In the genomic region with DNA sequence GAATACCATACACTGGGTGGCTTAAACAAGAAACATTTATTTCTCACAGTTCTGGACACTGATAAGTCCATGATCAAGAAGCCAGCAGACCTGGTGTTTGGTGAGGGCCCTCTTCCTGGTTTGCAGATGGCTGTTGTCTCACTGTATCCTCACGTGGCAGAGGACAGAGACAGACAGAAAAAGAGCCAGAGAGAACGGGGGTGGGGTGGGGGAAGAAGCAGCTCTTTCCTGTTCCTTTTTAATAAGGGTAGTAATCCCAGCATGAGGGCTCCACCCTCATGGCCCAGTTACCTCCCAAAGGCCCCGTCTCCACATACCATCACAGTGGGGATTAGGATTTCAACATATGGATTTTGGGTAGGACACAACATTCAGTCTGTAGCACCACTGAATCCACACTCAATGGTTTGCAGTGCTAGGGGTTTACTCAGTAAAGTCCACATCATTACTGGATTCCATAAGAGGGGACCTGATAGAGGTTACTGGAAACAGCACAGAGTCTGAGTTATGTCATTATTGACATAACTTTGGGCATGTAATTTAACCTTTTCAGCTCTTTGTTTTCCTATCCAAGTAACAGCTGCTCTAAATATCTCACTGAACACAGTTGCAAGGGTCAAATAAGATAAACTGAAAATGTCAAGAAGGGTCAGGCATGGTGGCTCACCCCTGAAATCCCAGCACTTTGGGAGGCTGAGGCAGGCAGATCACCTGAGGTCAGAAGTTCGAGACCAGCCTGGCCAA, we compare ENCODE assay signal across 1 cellular context.
TF ChIP-seq lines count a peak whose summit lies in the region.

No MANE protein-coding gene starts in this region.

TF ChIP-seq in HepG2, 621 proteins besides CTCF, POLR2A, EP300 and RAD21 (continued from another document and continues in another):
- TF ChIP-seq, protein P1, sequence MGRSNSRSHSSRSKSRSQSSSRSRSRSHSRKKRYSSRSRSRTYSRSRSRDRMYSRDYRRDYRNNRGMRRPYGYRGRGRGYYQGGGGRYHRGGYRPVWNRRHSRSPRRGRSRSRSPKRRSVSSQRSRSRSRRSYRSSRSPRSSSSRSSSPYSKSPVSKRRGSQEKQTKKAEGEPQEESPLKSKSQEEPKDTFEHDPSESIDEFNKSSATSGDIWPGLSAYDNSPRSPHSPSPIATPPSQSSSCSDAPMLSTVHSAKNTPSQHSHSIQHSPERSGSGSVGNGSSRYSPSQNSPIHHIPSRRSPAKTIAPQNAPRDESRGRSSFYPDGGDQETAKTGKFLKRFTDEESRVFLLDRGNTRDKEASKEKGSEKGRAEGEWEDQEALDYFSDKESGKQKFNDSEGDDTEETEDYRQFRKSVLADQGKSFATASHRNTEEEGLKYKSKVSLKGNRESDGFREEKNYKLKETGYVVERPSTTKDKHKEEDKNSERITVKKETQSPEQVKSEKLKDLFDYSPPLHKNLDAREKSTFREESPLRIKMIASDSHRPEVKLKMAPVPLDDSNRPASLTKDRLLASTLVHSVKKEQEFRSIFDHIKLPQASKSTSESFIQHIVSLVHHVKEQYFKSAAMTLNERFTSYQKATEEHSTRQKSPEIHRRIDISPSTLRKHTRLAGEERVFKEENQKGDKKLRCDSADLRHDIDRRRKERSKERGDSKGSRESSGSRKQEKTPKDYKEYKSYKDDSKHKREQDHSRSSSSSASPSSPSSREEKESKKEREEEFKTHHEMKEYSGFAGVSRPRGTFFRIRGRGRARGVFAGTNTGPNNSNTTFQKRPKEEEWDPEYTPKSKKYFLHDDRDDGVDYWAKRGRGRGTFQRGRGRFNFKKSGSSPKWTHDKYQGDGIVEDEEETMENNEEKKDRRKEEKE (IDR thresholded peaks at IDR 0.05), result no peak
- TF ChIP-seq ZNF644 (CRISPR knock-in tag; IDR thresholded peaks at IDR 0.05; ENCODE audit: low read depth) (peak; percentile 58; the same call in 1 of the 2 replicates), RBFOX2 (IDR thresholded peaks at IDR 0.05; ENCODE audit: low read depth, low read length) (no peak), REXO4 (CRISPR knock-in tag; IDR thresholded peaks at IDR 0.05; ENCODE audit: borderline replicate concordance) (no peak), ZNF333 (CRISPR knock-in tag; IDR thresholded peaks at IDR 0.05; ENCODE audit: borderline replicate concordance) (no peak), FOXO1 (CRISPR knock-in tag; IDR thresholded peaks at IDR 0.05) (peak; percentile 72), HIVEP1 (CRISPR knock-in tag; IDR thresholded peaks at IDR 0.05) (no peak), CCAR2 (optimal IDR thresholded peaks at IDR 0.05; ENCODE audit: low read depth, low read length) (no peak), TMF1 (CRISPR knock-in tag; IDR thresholded peaks at IDR 0.05; ENCODE audit: low read depth) (no peak), ZNF335 (CRISPR knock-in tag; IDR thresholded peaks at IDR 0.05) (no peak), NR2C2 (CRISPR knock-in tag; IDR thresholded peaks at IDR 0.05; ENCODE audit: borderline replicate concordance) (peak; percentile 48; the same call in 1 of the 2 replicates), ZNF101 (CRISPR knock-in tag; IDR thresholded peaks at IDR 0.05; ENCODE audit: borderline replicate concordance, low read depth) (no peak), ZFAT (CRISPR knock-in tag; conservative IDR thresholded peaks at IDR 0.05) (no peak), ATM (IDR thresholded peaks at IDR 0.05; ENCODE audit: borderline replicate concordance) (no peak; the same call in 1 of the 2 replicates), NFE2 (CRISPR knock-in tag; IDR thresholded peaks at IDR 0.05) (no peak), ZBTB42 (CRISPR knock-in tag; IDR thresholded peaks at IDR 0.05) (no peak), SMAD9 (CRISPR knock-in tag; IDR thresholded peaks at IDR 0.05) (no peak), ZNF460 (CRISPR knock-in tag; IDR thresholded peaks at IDR 0.05; ENCODE audit: borderline replicate concordance) (peak; percentile 99), IKZF4 (CRISPR knock-in tag; IDR thresholded peaks at IDR 0.05; ENCODE audit: borderline replicate concordance, low read depth, not compliant biosample characterization) (no peak), ZNF441 (CRISPR knock-in tag; IDR thresholded peaks at IDR 0.05; ENCODE audit: borderline replicate concordance) (no peak), POLR2AphosphoS2 (IDR thresholded peaks at IDR 0.05; ENCODE audit: low read depth, low read length) (no peak), KAT2B (IDR thresholded peaks at IDR 0.05; ENCODE audit: borderline replicate concordance, low read depth, low read length) (no peak), CBX1 (IDR thresholded peaks at IDR 0.05; ENCODE audit: low read depth) (no peak)
- TF ChIP-seq, protein P2, sequence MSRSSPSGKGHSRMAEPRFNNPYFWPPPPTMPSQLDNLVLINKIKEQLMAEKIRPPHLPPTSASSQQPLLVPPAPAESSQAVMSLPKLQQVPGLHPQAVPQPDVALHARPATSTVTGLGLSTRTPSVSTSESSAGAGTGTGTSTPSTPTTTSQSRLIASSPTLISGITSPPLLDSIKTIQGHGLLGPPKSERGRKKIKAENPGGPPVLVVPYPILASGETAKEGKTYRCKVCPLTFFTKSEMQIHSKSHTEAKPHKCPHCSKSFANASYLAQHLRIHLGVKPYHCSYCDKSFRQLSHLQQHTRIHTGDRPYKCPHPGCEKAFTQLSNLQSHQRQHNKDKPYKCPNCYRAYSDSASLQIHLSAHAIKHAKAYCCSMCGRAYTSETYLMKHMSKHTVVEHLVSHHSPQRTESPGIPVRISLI (CRISPR knock-in tag; IDR thresholded peaks at IDR 0.05; ENCODE audit: borderline replicate concordance), result no peak
- TF ChIP-seq, protein P3, sequence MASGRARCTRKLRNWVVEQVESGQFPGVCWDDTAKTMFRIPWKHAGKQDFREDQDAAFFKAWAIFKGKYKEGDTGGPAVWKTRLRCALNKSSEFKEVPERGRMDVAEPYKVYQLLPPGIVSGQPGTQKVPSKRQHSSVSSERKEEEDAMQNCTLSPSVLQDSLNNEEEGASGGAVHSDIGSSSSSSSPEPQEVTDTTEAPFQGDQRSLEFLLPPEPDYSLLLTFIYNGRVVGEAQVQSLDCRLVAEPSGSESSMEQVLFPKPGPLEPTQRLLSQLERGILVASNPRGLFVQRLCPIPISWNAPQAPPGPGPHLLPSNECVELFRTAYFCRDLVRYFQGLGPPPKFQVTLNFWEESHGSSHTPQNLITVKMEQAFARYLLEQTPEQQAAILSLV (CRISPR knock-in tag; IDR thresholded peaks at IDR 0.05; ENCODE audit: borderline replicate concordance), result no peak
- TF ChIP-seq, protein P4, sequence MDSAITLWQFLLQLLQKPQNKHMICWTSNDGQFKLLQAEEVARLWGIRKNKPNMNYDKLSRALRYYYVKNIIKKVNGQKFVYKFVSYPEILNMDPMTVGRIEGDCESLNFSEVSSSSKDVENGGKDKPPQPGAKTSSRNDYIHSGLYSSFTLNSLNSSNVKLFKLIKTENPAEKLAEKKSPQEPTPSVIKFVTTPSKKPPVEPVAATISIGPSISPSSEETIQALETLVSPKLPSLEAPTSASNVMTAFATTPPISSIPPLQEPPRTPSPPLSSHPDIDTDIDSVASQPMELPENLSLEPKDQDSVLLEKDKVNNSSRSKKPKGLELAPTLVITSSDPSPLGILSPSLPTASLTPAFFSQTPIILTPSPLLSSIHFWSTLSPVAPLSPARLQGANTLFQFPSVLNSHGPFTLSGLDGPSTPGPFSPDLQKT (CRISPR knock-in tag; IDR thresholded peaks at IDR 0.05; ENCODE audit: borderline replicate concordance), result no peak
- TF ChIP-seq, protein P5, sequence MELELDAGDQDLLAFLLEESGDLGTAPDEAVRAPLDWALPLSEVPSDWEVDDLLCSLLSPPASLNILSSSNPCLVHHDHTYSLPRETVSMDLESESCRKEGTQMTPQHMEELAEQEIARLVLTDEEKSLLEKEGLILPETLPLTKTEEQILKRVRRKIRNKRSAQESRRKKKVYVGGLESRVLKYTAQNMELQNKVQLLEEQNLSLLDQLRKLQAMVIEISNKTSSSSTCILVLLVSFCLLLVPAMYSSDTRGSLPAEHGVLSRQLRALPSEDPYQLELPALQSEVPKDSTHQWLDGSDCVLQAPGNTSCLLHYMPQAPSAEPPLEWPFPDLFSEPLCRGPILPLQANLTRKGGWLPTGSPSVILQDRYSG (CRISPR knock-in tag; IDR thresholded peaks at IDR 0.05), result no peak
- TF ChIP-seq, protein P6, sequence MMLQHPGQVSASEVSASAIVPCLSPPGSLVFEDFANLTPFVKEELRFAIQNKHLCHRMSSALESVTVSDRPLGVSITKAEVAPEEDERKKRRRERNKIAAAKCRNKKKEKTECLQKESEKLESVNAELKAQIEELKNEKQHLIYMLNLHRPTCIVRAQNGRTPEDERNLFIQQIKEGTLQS (CRISPR knock-in tag; IDR thresholded peaks at IDR 0.05), result no peak
- TF ChIP-seq, protein P7, sequence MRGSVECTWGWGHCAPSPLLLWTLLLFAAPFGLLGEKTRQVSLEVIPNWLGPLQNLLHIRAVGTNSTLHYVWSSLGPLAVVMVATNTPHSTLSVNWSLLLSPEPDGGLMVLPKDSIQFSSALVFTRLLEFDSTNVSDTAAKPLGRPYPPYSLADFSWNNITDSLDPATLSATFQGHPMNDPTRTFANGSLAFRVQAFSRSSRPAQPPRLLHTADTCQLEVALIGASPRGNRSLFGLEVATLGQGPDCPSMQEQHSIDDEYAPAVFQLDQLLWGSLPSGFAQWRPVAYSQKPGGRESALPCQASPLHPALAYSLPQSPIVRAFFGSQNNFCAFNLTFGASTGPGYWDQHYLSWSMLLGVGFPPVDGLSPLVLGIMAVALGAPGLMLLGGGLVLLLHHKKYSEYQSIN (CRISPR knock-in tag; IDR thresholded peaks at IDR 0.05; ENCODE audit: borderline replicate concordance), result no peak
- TF ChIP-seq, protein P8, sequence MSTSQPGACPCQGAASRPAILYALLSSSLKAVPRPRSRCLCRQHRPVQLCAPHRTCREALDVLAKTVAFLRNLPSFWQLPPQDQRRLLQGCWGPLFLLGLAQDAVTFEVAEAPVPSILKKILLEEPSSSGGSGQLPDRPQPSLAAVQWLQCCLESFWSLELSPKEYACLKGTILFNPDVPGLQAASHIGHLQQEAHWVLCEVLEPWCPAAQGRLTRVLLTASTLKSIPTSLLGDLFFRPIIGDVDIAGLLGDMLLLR (CRISPR knock-in tag; IDR thresholded peaks at IDR 0.05), result no peak
- TF ChIP-seq, protein P9, sequence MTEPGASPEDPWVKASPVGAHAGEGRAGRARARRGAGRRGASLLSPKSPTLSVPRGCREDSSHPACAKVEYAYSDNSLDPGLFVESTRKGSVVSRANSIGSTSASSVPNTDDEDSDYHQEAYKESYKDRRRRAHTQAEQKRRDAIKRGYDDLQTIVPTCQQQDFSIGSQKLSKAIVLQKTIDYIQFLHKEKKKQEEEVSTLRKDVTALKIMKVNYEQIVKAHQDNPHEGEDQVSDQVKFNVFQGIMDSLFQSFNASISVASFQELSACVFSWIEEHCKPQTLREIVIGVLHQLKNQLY (CRISPR knock-in tag; IDR thresholded peaks at IDR 0.05), result no peak; the same call in 1 of the 2 replicates
- TF ChIP-seq, protein P10, sequence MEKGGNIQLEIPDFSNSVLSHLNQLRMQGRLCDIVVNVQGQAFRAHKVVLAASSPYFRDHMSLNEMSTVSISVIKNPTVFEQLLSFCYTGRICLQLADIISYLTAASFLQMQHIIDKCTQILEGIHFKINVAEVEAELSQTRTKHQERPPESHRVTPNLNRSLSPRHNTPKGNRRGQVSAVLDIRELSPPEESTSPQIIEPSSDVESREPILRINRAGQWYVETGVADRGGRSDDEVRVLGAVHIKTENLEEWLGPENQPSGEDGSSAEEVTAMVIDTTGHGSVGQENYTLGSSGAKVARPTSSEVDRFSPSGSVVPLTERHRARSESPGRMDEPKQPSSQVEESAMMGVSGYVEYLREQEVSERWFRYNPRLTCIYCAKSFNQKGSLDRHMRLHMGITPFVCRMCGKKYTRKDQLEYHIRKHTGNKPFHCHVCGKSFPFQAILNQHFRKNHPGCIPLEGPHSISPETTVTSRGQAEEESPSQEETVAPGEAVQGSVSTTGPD (CRISPR knock-in tag; IDR thresholded peaks at IDR 0.05), result no peak
- TF ChIP-seq, protein P11, sequence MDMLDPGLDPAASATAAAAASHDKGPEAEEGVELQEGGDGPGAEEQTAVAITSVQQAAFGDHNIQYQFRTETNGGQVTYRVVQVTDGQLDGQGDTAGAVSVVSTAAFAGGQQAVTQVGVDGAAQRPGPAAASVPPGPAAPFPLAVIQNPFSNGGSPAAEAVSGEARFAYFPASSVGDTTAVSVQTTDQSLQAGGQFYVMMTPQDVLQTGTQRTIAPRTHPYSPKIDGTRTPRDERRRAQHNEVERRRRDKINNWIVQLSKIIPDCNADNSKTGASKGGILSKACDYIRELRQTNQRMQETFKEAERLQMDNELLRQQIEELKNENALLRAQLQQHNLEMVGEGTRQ (IDR thresholded peaks at IDR 0.05; ENCODE audit: low read depth, low read length), result no peak
- TF ChIP-seq, protein P11 (CRISPR knock-in tag; IDR thresholded peaks at IDR 0.05; ENCODE audit: borderline replicate concordance), result no peak
- TF ChIP-seq, protein P12, sequence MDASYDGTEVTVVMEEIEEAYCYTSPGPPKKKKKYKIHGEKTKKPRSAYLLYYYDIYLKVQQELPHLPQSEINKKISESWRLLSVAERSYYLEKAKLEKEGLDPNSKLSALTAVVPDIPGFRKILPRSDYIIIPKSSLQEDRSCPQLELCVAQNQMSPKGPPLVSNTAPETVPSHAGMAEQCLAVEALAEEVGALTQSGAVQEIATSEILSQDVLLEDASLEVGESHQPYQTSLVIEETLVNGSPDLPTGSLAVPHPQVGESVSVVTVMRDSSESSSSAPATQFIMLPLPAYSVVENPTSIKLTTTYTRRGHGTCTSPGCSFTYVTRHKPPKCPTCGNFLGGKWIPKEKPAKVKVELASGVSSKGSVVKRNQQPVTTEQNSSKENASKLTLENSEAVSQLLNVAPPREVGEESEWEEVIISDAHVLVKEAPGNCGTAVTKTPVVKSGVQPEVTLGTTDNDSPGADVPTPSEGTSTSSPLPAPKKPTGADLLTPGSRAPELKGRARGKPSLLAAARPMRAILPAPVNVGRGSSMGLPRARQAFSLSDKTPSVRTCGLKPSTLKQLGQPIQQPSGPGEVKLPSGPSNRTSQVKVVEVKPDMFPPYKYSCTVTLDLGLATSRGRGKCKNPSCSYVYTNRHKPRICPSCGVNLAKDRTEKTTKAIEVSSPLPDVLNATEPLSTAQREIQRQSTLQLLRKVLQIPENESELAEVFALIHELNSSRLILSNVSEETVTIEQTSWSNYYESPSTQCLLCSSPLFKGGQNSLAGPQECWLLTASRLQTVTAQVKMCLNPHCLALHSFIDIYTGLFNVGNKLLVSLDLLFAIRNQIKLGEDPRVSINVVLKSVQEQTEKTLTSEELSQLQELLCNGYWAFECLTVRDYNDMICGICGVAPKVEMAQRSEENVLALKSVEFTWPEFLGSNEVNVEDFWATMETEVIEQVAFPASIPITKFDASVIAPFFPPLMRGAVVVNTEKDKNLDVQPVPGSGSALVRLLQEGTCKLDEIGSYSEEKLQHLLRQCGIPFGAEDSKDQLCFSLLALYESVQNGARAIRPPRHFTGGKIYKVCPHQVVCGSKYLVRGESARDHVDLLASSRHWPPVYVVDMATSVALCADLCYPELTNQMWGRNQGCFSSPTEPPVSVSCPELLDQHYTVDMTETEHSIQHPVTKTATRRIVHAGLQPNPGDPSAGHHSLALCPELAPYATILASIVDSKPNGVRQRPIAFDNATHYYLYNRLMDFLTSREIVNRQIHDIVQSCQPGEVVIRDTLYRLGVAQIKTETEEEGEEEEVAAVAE (CRISPR knock-in tag; IDR thresholded peaks at IDR 0.05; ENCODE audit: borderline replicate concordance), result no peak
